9 cellular contexts compared by ENCODE assay signal in genomic region chr1:17679856-17680255, GRCh38.
"Had no signal": no experiment of that assay in that cellular context is flagged by ENCODE, and none has a peak within 500 bp of the region (broad histone marks: within the 10 kb centered on the region; RNA-seq: fewer than 3 reads in every experiment).

No MANE protein-coding gene starts in this region.

- H3K4me1 Mint-ChIP-seq: IgD-negative memory B cell had no signal

- H3K36me3 ChIP-seq: HAP-1 had no signal

- DNase-seq: GM23248, GOT3, H7, KBM-7 had no signal

- FAIRE-seq: HTR-8/SVneo had no signal

- H3K4me3 Mint-ChIP-seq: IgD-negative memory B cell had no signal

- H3K9me3 ChIP-seq: HAP-1 had no signal

- H3K36me3 Mint-ChIP-seq: IgD-negative memory B cell had no signal

- H3K27ac ChIP-seq: GM23248, KMS-11 had no signal

- H3K9ac ChIP-seq: GM23248, KMS-11 had no signal

- H2AFZ ChIP-seq: GM23248 had no signal

- H3K4me2 ChIP-seq: KMS-11 had no signal

- H3K4me3 ChIP-seq: GM23248, HAP-1 had no signal

- H3K27ac Mint-ChIP-seq: IgD-negative memory B cell had no signal

- ATAC-seq: HCT116 had no signal
